8 cellular contexts compared by ENCODE assay signal in the genomic region with DNA sequence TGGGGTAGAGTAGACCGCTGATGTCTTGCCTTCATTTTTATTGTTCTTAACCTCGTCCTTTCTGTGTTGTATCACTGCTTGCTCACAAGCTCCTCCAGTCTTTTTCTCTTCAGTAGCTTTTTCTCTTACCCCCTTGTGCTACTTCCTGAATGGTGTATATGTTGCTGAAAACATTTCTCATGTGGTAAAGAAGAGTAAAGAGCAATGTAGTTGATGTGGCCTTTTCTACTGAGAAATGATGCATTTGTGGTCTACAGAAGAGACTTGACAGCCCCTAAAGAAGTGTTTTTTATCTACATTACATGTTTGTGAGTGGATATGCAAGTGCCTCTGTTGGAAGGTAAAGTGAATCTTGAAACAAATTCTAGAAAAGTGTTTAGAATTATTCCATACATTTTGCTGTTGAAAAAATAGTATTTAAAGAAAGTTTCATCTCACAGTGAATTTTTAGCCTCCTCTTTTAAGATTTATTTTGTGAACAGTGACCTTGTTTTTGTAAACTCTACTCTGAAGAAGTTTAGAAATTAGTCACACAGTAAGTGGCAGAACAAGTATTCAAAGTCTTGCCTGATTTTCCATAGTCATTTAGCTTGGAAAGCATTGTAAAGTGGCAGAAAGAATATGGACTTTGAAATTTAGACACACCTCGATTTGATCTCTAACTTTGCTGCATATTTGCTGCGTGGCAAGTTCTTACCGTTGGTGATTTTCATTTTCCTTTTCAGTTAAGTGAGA. TPM values are rescaled to one million over a fixed set of nuclear protein-coding genes. Genes with fewer than 3 reads are reported as not detected.
A peak's percentile ranks its signal among the peaks of the same experiment; 100 is the strongest.
DNase-seq lines count a peak whose midpoint lies in the region; ATAC-seq and TF ChIP-seq lines count a peak whose summit lies in the region.

No MANE protein-coding gene starts in this region.

- intact Hi-C loops in vagina (cut with DNase I): no loop called here

- TF ChIP-seq CTCF in GM13976 (IDR thresholded peaks at IDR 0.05; ENCODE audit: borderline replicate concordance, control extremely low read depth, extremely low read depth, insufficient read depth, missing control alignments): no peak
- no peak for TF ChIP-seq CTCF in mesothelial cell of epicardium (IDR thresholded peaks at IDR 0.05; ENCODE audit: unreplicated experiment)
- no peak for TF ChIP-seq CTCF in foreskin fibroblast (IDR thresholded peaks at IDR 0.05; ENCODE audit: low read depth, low read length)
- no peak for TF ChIP-seq CTCF in vagina (IDR thresholded peaks at IDR 0.05)

- peaks cover 36% of the 10 kb centered on the region for H3K4me1 ChIP-seq in vagina

- no peaks in the 10 kb centered on the region for H3K27me3 Mint-ChIP-seq in T-helper 17 cell
- no peaks in the 10 kb centered on the region for H3K27me3 Mint-ChIP-seq in mesothelial cell of epicardium (ENCODE audit: low read depth)

- in situ Hi-C loops in GM13976 (cut with MboI; ENCODE audit: low sequenced_read_pairs, unreplicated experiment): no loop called here

- peaks cover 54% of the 10 kb centered on the region for H3K4me1 Mint-ChIP-seq in T-helper 17 cell
- peaks cover 31% of the 10 kb centered on the region for H3K4me1 Mint-ChIP-seq in mesothelial cell of epicardium

- no peak overlapping the region for H3K4me3 ChIP-seq in foreskin fibroblast (ENCODE audit: low read depth in 1 of 2, low read length in 2 of 2)
- no peak overlapping the region for H3K4me3 ChIP-seq in vagina

- TF ChIP-seq POLR2A in vagina (IDR thresholded peaks at IDR 0.05): no peak

- H3K27ac Mint-ChIP-seq in T-helper 17 cell (peak overlapping the region; percentile 98), mesothelial cell of epicardium (peak overlapping the region; percentile 70)

- ATAC-seq in HG02610 (IDR thresholded peaks at IDR 0.05; ENCODE audit: unreplicated experiment) (peak; percentile 68), T-helper 17 cell (peak; percentile 88)

- H3K4me3 Mint-ChIP-seq in T-helper 17 cell (peak overlapping the region; percentile 87), mesothelial cell of epicardium (no peak overlapping the region)

- H3K9me3 Mint-ChIP-seq in mesothelial cell of epicardium: no peaks in the 10 kb centered on the region

- H3K27ac ChIP-seq in substantia nigra (ENCODE audit: low read depth, low read length, poor library complexity, severe bottlenecking): no peak overlapping the region
- no peak overlapping the region for H3K27ac ChIP-seq in vagina

- H3K9me3 ChIP-seq in T-helper 17 cell (ENCODE audit: control insufficient read depth, low read length, poor library complexity, severe bottlenecking): no peaks in the 10 kb centered on the region
- no peaks in the 10 kb centered on the region for H3K9me3 ChIP-seq in vagina

- no peaks in the 10 kb centered on the region for H3K36me3 ChIP-seq in vagina

- no peaks in the 10 kb centered on the region for H3K27me3 ChIP-seq in vagina

- peak; percentile 40 for DNase-seq in GM13976 (ENCODE audit: low spot score)
- no peak for DNase-seq in T-helper 17 cell
- DNase-seq in mesothelial cell of epicardium (ENCODE audit: low spot score in 2 of 2, unreplicated experiment in 2 of 2): no peak
- DNase-seq in substantia nigra (lab: John Stamatoyannopoulos, UW): no peak
- DNase-seq in foreskin fibroblast: no peak
- DNase-seq in vagina (ENCODE audit: extremely low spot score in 2 of 2): no peak
- no peak for DNase-seq in Ammon's horn (ENCODE audit: low spot score)

- no peaks in the 10 kb centered on the region for H3K36me3 Mint-ChIP-seq in T-helper 17 cell (ENCODE audit: low read depth)
- no peaks in the 10 kb centered on the region for H3K36me3 Mint-ChIP-seq in mesothelial cell of epicardium

RNA-seq across cellular contexts. Expression of a gene that starts 17.4 kb away (rescaled TPM):
- total RNA-seq in T-helper 17 cell: 100 to 1,000 TPM; 215 to 245 TPM
- 23.6 to 27.5 TPM (median 25.9 TPM) in 3 replicates for total RNA-seq in mesothelial cell of epicardium
- total RNA-seq in vagina: 19.4 TPM
